8 cellular contexts compared by ENCODE assay signal in genomic region chr20:30289049-30289448, GRCh38.
DNase-seq lines count a peak whose midpoint lies in the region; TF ChIP-seq lines count a peak whose summit lies in the region.
"Not testable (repeated sequence)": the region's sequence is repeated elsewhere in the genome, so short reads cannot be mapped to it uniquely, and the experiment has no call there.

No MANE protein-coding gene starts in this region.

- H3K36me3 Mint-ChIP-seq in CD8-positive, alpha-beta memory T cell; activated CD4-positive, alpha-beta T cell treated with anti-CD3 and anti-CD28 coated beads, Interleukin-2, amount 10 ng/mL, durations not matched to agents 7 days and 5 days (ENCODE audit: low read depth); activated naive CD4-positive, alpha-beta T cell treated with anti-CD3 and anti-CD28 coated beads, Interleukin-2, amount 50 U/mL, for 24 hours; immature natural killer cell; nephron progenitor cell (ENCODE audit: low read depth): not testable (repeated sequence)

- peak overlapping the region; percentile 45 for H3K4me3 ChIP-seq in CD8-positive, alpha-beta memory T cell (ENCODE audit: low read length)
- H3K4me3 ChIP-seq in effector memory CD4-positive, alpha-beta T cell (ENCODE audit: insufficient read depth, low read depth, low read length, poor library complexity, severe bottlenecking) = peak overlapping the region; percentile 40
- peak overlapping the region in 2 of 4 donors; percentile 42 to 50 for H3K4me3 ChIP-seq in stomach

- not testable (repeated sequence) for H3K9me3 ChIP-seq in CD8-positive, alpha-beta memory T cell (ENCODE audit: low read length); effector memory CD4-positive, alpha-beta T cell (ENCODE audit: control insufficient read depth, low read length); stomach

- WGBS in stomach, 5 donors = 16 to 57% (median 22%) methylated on average over 11 of the region's 11 CpGs

- not testable (repeated sequence) for TF ChIP-seq CTCF in nephron progenitor cell (IDR thresholded peaks at IDR 0.05); stomach (IDR thresholded peaks at IDR 0.05)

- POLR2A ChIA-PET in CD8-positive, alpha-beta memory T cell (lab: Charles Lee); activated CD4-positive, alpha-beta T cell treated with anti-CD3 and anti-CD28 coated beads, Interleukin-2, amount 10 ng/mL, durations not matched to agents 7 days and 5 days (lab: Charles Lee): not testable (repeated sequence)

- not testable (repeated sequence) for H3K27me3 ChIP-seq in CD8-positive, alpha-beta memory T cell (ENCODE audit: insufficient read depth, low read length, poor library complexity, severe bottlenecking); effector memory CD4-positive, alpha-beta T cell (replicated peaks; ENCODE audit: control insufficient read depth, insufficient read depth, low read length, poor library complexity, severe bottlenecking); stomach

- H3K4me1 ChIP-seq in CD8-positive, alpha-beta memory T cell (ENCODE audit: insufficient read depth, low read length); effector memory CD4-positive, alpha-beta T cell (ENCODE audit: control insufficient read depth, insufficient read depth, low read length, poor library complexity, severe bottlenecking): not testable (repeated sequence)
- H3K4me1 ChIP-seq in stomach = peaks cover 0 to 58% (median 6%) of the 10 kb centered on the region in 4 donors

- CTCF ChIA-PET in CD8-positive, alpha-beta memory T cell (lab: Charles Lee); activated CD4-positive, alpha-beta T cell treated with anti-CD3 and anti-CD28 coated beads, Interleukin-2, amount 10 ng/mL, durations not matched to agents 7 days and 5 days (lab: Charles Lee): not testable (repeated sequence)

- intact Hi-C loops in stomach (cut with DNase I; ENCODE audit: low total_unique reads) = not testable (repeated sequence)

- H3K4me1 Mint-ChIP-seq in CD8-positive, alpha-beta memory T cell = peaks cover 13 to 50% (median 22%) of the 10 kb centered on the region in 3 donors
- peaks cover 11% of the 10 kb centered on the region for H3K4me1 Mint-ChIP-seq in activated CD4-positive, alpha-beta T cell treated with anti-CD3 and anti-CD28 coated beads, Interleukin-2, amount 10 ng/mL, durations not matched to agents 7 days and 5 days
- H3K4me1 Mint-ChIP-seq in activated naive CD4-positive, alpha-beta T cell treated with anti-CD3 and anti-CD28 coated beads, Interleukin-2, amount 50 U/mL, for 24 hours = peaks cover 22% of the 10 kb centered on the region
- H3K4me1 Mint-ChIP-seq in immature natural killer cell = peaks cover 16 to 58% of the 10 kb centered on the region in 2 donors
- H3K4me1 Mint-ChIP-seq in nephron progenitor cell = not testable (repeated sequence)

- peak overlapping the region; percentile 58 to 94 (median 91) for H3K4me3 Mint-ChIP-seq in CD8-positive, alpha-beta memory T cell
- H3K4me3 Mint-ChIP-seq in activated CD4-positive, alpha-beta T cell treated with anti-CD3 and anti-CD28 coated beads, Interleukin-2, amount 10 ng/mL, durations not matched to agents 7 days and 5 days = peak overlapping the region; percentile 69
- peak overlapping the region; percentile 85 for H3K4me3 Mint-ChIP-seq in activated naive CD4-positive, alpha-beta T cell treated with anti-CD3 and anti-CD28 coated beads, Interleukin-2, amount 50 U/mL, for 24 hours
- peak overlapping the region; percentile 54 to 91 (median 85) for H3K4me3 Mint-ChIP-seq in immature natural killer cell
- H3K4me3 Mint-ChIP-seq in nephron progenitor cell = peak overlapping the region; percentile 69

- H3K27ac ChIP-seq in CD8-positive, alpha-beta memory T cell (ENCODE audit: low read depth, low read length) = peak overlapping the region; percentile 57
- not testable (repeated sequence) for H3K27ac ChIP-seq in effector memory CD4-positive, alpha-beta T cell (ENCODE audit: insufficient read depth, low read length, poor library complexity, severe bottlenecking)
- H3K27ac ChIP-seq in stomach = peak overlapping the region in 4 of 5 donors; percentile 61 to 88 (median 80)

- peak in 2 of 5 donors; percentile 31 to 50 for DNase-seq in CD8-positive, alpha-beta memory T cell
- DNase-seq in NCI-H2227 (lab: John Stamatoyannopoulos, UW; ENCODE audit: unreplicated experiment) = peak; percentile 3
- not testable (repeated sequence) for DNase-seq in activated CD4-positive, alpha-beta T cell treated with anti-CD3 and anti-CD28 coated beads, Interleukin-2, amount 10 ng/mL, durations not matched to agents 7 days and 5 days; effector memory CD4-positive, alpha-beta T cell; nephron progenitor cell; stomach
- peak in 2 of 3 donors; percentile 39 to 46 for DNase-seq in immature natural killer cell

- H3K27ac Mint-ChIP-seq in CD8-positive, alpha-beta memory T cell = peak overlapping the region in 6 of 8 donors; percentile 95 to 99 (median 97)
- peak overlapping the region; percentile 92 for H3K27ac Mint-ChIP-seq in activated CD4-positive, alpha-beta T cell treated with anti-CD3 and anti-CD28 coated beads, Interleukin-2, amount 10 ng/mL, durations not matched to agents 7 days and 5 days
- H3K27ac Mint-ChIP-seq in activated naive CD4-positive, alpha-beta T cell treated with anti-CD3 and anti-CD28 coated beads, Interleukin-2, amount 50 U/mL, for 24 hours = peak overlapping the region; percentile 75
- H3K27ac Mint-ChIP-seq in immature natural killer cell = peak overlapping the region in 5 of 6 donors; percentile 29 to 97 (median 93)
- peak overlapping the region; percentile 39 for H3K27ac Mint-ChIP-seq in nephron progenitor cell

- not testable (repeated sequence) for H3K27me3 Mint-ChIP-seq in CD8-positive, alpha-beta memory T cell; activated CD4-positive, alpha-beta T cell treated with anti-CD3 and anti-CD28 coated beads, Interleukin-2, amount 10 ng/mL, durations not matched to agents 7 days and 5 days; activated naive CD4-positive, alpha-beta T cell treated with anti-CD3 and anti-CD28 coated beads, Interleukin-2, amount 50 U/mL, for 24 hours; immature natural killer cell (ENCODE audit: low read depth in 3 of 3); nephron progenitor cell (ENCODE audit: low read depth, poor library complexity)

- not testable (repeated sequence) for TF ChIP-seq EP300 in stomach (IDR thresholded peaks at IDR 0.05)

- H3K36me3 ChIP-seq in CD8-positive, alpha-beta memory T cell (ENCODE audit: insufficient read depth, low read length); effector memory CD4-positive, alpha-beta T cell (ENCODE audit: control insufficient read depth, insufficient read depth, low read length); stomach: not testable (repeated sequence)

- TF ChIP-seq POLR2A in stomach (IDR thresholded peaks at IDR 0.05) = not testable (repeated sequence)

- peaks cover 0 to 14% (median 2%) of the 10 kb centered on the region in 5 donors for H3K9me3 Mint-ChIP-seq in CD8-positive, alpha-beta memory T cell
- not testable (repeated sequence) for H3K9me3 Mint-ChIP-seq in activated CD4-positive, alpha-beta T cell treated with anti-CD3 and anti-CD28 coated beads, Interleukin-2, amount 10 ng/mL, durations not matched to agents 7 days and 5 days; activated naive CD4-positive, alpha-beta T cell treated with anti-CD3 and anti-CD28 coated beads, Interleukin-2, amount 50 U/mL, for 24 hours
- H3K9me3 Mint-ChIP-seq in immature natural killer cell (peaks cover 0 to 71% (median 20%) of the 10 kb centered on the region in 6 donors), nephron progenitor cell (peaks cover 91% of the 10 kb centered on the region)

Comparison
In these comparisons a context has a peak if more than half of its experiments do, and no peak if none do; other contexts are left out.
1. H3K27ac Mint-ChIP-seq: peak in every context shown above with its lines; median percentile 97 in CD8-positive, alpha-beta memory T cell; 93 in immature natural killer cell; 92 in activated CD4-positive, alpha-beta T cell treated with anti-CD3 and anti-CD28 coated beads, Interleukin-2, amount 10 ng/mL, durations not matched to agents 7 days and 5 days; 75 in activated naive CD4-positive, alpha-beta T cell treated with anti-CD3 and anti-CD28 coated beads, Interleukin-2, amount 50 U/mL, for 24 hours; 39 in nephron progenitor cell.